In genomic region chr5:94785111-94785510, GRCh38 we compare ENCODE assay signal across 1 cellular context.
TF ChIP-seq lines count a peak whose summit lies in the region.

No MANE protein-coding gene starts in this region.

TF ChIP-seq in Ishikawa, 13 proteins besides CTCF, POLR2A, EP300 and RAD21 (continued from another document):
- TF ChIP-seq, protein P1, sequence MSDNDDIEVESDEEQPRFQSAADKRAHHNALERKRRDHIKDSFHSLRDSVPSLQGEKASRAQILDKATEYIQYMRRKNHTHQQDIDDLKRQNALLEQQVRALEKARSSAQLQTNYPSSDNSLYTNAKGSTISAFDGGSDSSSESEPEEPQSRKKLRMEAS (IDR thresholded peaks at IDR 0.05), result no peak
- TF ChIP-seq YY1 (IDR thresholded peaks at IDR 0.05; ENCODE audit: low read depth) (no peak), EGR1 (IDR thresholded peaks at IDR 0.05) (no peak)
